1 cellular context compared by ENCODE assay signal in the genomic region with DNA sequence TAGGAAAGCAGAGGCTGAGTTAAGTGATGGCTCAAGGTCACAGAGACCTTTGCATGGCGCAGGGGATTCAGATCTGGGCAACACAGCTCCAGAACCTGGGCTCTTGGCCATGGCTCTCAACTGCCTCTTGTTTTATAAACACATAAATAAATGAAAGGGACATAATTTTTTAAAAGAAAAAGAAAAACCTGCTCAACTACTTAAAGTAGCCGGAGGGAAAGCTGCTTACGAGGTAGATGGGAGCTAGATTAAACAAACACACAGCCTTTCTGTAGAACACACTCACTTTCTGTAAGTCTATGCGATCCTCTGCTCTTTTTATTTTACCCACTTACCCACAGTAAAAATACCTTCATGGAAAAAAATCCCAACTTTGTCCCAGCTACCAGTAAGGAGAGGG.
TF ChIP-seq lines count a peak whose summit lies in the region.

No MANE protein-coding gene starts in this region.

TF ChIP-seq in HepG2, 621 proteins besides CTCF, POLR2A, EP300 and RAD21:
- TF ChIP-seq ZNF607 (CRISPR knock-in tag; IDR thresholded peaks at IDR 0.05; ENCODE audit: borderline replicate concordance) (no peak), PHF20 (CRISPR knock-in tag; IDR thresholded peaks at IDR 0.05) (no peak), ZNF556 (CRISPR knock-in tag; IDR thresholded peaks at IDR 0.05; ENCODE audit: borderline replicate concordance) (no peak), ZBTB8A (CRISPR knock-in tag; IDR thresholded peaks at IDR 0.05; ENCODE audit: borderline replicate concordance, low read depth) (no peak), NCOA5 (CRISPR knock-in tag; IDR thresholded peaks at IDR 0.05) (no peak), MTF1 (CRISPR knock-in tag; IDR thresholded peaks at IDR 0.05) (no peak), ZSCAN9 (CRISPR knock-in tag; IDR thresholded peaks at IDR 0.05; ENCODE audit: borderline replicate concordance) (no peak), MTA1 (CRISPR knock-in tag; IDR thresholded peaks at IDR 0.05; ENCODE audit: borderline replicate concordance) (no peak), RNF2 (conservative IDR thresholded peaks at IDR 0.05; ENCODE audit: low read depth) (no peak), WIZ (CRISPR knock-in tag; IDR thresholded peaks at IDR 0.05) (no peak), KAT8 (CRISPR knock-in tag; IDR thresholded peaks at IDR 0.05) (no peak), ZNF543 (CRISPR knock-in tag; IDR thresholded peaks at IDR 0.05) (no peak)
- TF ChIP-seq, protein P1, sequence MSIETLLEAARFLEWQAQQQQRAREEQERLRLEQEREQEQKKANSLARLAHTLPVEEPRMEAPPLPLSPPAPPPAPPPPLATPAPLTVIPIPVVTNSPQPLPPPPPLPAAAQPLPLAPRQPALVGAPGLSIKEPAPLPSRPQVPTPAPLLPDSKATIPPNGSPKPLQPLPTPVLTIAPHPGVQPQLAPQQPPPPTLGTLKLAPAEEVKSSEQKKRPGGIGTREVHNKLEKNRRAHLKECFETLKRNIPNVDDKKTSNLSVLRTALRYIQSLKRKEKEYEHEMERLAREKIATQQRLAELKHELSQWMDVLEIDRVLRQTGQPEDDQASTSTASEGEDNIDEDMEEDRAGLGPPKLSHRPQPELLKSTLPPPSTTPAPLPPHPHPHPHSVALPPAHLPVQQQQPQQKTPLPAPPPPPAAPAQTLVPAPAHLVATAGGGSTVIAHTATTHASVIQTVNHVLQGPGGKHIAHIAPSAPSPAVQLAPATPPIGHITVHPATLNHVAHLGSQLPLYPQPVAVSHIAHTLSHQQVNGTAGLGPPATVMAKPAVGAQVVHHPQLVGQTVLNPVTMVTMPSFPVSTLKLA (IDR thresholded peaks at IDR 0.05) = no peak
- TF ChIP-seq, protein P2, sequence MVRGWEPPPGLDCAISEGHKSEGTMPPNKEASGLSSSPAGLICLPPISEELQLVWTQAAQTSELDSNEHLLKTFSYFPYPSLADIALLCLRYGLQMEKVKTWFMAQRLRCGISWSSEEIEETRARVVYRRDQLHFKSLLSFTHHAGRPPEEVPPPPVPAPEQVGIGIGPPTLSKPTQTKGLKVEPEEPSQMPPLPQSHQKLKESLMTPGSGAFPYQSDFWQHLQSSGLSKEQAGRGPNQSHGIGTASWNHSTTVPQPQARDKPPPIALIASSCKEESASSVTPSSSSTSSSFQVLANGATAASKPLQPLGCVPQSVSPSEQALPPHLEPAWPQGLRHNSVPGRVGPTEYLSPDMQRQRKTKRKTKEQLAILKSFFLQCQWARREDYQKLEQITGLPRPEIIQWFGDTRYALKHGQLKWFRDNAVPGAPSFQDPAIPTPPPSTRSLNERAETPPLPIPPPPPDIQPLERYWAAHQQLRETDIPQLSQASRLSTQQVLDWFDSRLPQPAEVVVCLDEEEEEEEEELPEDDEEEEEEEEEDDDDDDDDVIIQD (CRISPR knock-in tag; IDR thresholded peaks at IDR 0.05; ENCODE audit: low read depth) = no peak
- TF ChIP-seq, protein P3, sequence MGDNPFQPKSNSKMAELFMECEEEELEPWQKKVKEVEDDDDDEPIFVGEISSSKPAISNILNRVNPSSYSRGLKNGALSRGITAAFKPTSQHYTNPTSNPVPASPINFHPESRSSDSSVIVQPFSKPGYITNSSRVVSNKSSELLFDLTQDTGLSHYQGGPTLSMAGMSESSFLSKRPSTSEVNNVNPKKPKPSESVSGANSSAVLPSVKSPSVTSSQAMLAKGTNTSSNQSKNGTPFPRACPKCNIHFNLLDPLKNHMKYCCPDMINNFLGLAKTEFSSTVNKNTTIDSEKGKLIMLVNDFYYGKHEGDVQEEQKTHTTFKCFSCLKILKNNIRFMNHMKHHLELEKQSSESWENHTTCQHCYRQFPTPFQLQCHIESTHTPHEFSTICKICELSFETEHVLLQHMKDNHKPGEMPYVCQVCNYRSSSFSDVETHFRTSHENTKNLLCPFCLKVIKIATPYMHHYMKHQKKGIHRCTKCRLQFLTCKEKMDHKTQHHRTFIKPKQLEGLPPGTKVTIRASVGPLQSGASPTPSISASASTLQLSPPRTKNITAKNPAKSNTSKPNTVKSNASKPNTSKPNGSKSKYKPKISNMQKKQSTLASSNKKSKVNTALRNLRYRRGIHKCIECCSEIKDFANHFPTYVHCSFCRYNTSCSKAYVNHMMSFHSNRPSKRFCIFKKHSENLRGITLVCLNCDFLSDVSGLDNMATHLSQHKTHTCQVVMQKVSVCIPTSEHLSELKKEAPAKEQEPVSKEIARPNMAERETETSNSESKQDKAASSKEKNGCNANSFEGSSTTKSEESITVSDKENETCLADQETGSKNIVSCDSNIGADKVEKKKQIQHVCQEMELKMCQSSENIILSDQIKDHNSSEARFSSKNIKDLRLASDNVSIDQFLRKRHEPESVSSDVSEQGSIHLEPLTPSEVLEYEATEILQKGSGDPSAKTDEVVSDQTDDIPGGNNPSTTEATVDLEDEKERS (CRISPR knock-in tag; IDR thresholded peaks at IDR 0.05) = no peak
- TF ChIP-seq, protein P4, sequence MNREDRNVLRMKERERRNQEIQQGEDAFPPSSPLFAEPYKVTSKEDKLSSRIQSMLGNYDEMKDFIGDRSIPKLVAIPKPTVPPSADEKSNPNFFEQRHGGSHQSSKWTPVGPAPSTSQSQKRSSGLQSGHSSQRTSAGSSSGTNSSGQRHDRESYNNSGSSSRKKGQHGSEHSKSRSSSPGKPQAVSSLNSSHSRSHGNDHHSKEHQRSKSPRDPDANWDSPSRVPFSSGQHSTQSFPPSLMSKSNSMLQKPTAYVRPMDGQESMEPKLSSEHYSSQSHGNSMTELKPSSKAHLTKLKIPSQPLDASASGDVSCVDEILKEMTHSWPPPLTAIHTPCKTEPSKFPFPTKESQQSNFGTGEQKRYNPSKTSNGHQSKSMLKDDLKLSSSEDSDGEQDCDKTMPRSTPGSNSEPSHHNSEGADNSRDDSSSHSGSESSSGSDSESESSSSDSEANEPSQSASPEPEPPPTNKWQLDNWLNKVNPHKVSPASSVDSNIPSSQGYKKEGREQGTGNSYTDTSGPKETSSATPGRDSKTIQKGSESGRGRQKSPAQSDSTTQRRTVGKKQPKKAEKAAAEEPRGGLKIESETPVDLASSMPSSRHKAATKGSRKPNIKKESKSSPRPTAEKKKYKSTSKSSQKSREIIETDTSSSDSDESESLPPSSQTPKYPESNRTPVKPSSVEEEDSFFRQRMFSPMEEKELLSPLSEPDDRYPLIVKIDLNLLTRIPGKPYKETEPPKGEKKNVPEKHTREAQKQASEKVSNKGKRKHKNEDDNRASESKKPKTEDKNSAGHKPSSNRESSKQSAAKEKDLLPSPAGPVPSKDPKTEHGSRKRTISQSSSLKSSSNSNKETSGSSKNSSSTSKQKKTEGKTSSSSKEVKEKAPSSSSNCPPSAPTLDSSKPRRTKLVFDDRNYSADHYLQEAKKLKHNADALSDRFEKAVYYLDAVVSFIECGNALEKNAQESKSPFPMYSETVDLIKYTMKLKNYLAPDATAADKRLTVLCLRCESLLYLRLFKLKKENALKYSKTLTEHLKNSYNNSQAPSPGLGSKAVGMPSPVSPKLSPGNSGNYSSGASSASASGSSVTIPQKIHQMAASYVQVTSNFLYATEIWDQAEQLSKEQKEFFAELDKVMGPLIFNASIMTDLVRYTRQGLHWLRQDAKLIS (CRISPR knock-in tag; IDR thresholded peaks at IDR 0.05) = no peak
